ENCODE assay signal across 9 cellular contexts in the genomic region with DNA sequence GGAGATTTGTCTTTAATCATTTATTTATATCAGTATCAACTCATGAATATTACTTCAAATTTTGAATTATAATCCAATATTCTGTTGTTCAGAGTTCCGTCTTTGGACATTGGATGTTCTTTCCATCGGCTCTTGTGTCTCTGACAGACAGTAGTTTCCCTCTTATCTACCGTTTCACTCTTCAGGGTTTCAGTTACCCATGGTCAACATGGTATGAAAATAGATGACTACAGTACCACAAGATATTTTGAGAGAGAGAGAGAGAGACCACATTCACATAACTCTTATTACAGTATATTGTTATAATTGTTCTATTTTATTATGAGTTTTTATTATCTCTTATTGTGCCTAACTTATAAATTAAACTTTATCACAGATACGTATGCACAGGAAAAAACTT.
"Had no signal": no experiment of that assay in that cellular context is flagged by ENCODE, and none has a peak within 500 bp of the region (broad histone marks: within the 10 kb centered on the region; RNA-seq: fewer than 3 reads in every experiment).

No MANE protein-coding gene starts in this region.

- H3K9me3 ChIP-seq: HAP-1 had no signal

- H3K9ac ChIP-seq: GM23248 had no signal

- H3K4me2 ChIP-seq: GM23338 had no signal

- ATAC-seq: GM23338, HCT116 had no signal

- H3K9me3 Mint-ChIP-seq: GM23338, HFFc6 had no signal

- H2AFZ ChIP-seq: GM23248, GM23338 had no signal

- H3K4me3 Mint-ChIP-seq: GM23338, H9, HFFc6 had no signal

- DNase-seq: GM23248, GOT3, H7, H9, HCEC 1CT, HFFc6 had no signal

- H3K4me3 ChIP-seq: GM23248, GM23338, HAP-1 had no signal

- H3K27ac Mint-ChIP-seq: GM23338, H9, HFFc6 had no signal

- H3K27ac ChIP-seq: GM23248 had no signal

- H3K36me3 ChIP-seq: HAP-1 had no signal
